8 cellular contexts compared by ENCODE assay signal in the genomic region with DNA sequence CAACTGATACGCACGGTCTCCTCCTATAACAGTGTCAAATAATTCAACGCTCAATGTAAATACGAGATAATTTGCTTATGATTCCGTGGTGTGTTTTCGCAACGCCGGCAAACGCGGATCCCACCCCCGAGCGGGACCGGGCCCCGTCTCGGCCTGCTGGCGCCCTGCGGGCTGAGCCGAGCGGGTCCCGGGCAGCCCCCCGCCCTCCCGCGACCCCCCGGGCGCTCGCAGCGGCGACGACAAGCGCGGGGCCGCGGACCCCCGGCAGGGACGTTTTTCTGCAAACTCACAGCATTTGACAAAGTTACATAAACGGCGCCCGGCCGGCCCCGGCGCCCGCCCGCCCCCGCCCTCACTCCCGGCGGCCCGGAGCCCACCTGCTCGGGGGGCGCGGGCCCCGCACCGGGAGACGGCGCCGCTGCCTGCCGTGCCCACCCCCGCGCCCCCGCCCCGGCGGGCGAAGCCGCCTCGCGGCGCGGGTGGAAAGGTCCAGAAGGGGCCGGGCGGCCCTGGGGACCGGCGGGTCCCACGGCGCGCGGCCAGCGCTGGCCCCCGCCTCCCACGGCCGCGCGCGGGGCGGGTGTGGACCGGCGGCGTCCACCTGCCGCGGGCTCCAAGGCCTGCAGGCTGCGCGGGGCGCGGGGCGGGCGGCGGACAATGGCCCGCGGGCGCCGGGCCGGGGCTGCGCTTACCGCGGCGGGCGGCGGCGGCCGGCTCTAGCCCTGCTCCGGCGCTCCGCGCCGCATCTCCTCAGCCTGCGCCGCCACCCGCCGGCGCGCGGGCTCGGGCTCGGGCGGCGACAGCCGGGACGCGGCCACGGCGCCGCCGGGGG. TPM values are rescaled to one million over a fixed set of nuclear protein-coding genes. Genes with fewer than 3 reads are reported as not detected.
DNase-seq lines count a peak whose midpoint lies in the region; ATAC-seq and TF ChIP-seq lines count a peak whose summit lies in the region.

No MANE protein-coding gene starts in this region.

- peak overlapping the region; percentile 92 for H3K4me2 ChIP-seq in IMR-90 (ENCODE audit: low read depth, low read length)

- POLR2A ChIA-PET in IMR-90 (lab: Charles Lee; ENCODE audit: unreplicated experiment): no interaction called here

- CTCF ChIA-PET in IMR-90 (lab: Yijun Ruan, JAX): no interaction called here

- H3K9me3 ChIP-seq in IMR-90 (ENCODE audit: control insufficient read depth, insufficient read depth, low read length): no peaks in the 10 kb centered on the region
- no peaks in the 10 kb centered on the region for H3K9me3 ChIP-seq in stomach

- peaks cover 41% of the 10 kb centered on the region for H3K4me1 Mint-ChIP-seq in activated naive CD8-positive, alpha-beta T cell treated with anti-CD3 and anti-CD28 coated beads, Interleukin-2, amount 50 U/mL, for 24 hours

- peak overlapping the region; percentile 87 for H3K4me3 Mint-ChIP-seq in activated naive CD8-positive, alpha-beta T cell treated with anti-CD3 and anti-CD28 coated beads, Interleukin-2, amount 50 U/mL, for 24 hours

- H3K27ac Mint-ChIP-seq in activated naive CD8-positive, alpha-beta T cell treated with anti-CD3 and anti-CD28 coated beads, Interleukin-2, amount 50 U/mL, for 24 hours: peak overlapping the region; percentile 96

- 0% methylated on average over 31 of the region's 131 CpGs; no CpG with 5 or more reads in 1 of the 2 experiments for WGBS in IMR-90 (ENCODE audit: extremely low coverage in 2 of 2, insufficient read length in 1 of 2), 2 experiments
- 0 to 2% (median 0%) methylated on average over 33 to 131 of the region's 131 CpGs for WGBS in stomach, 5 donors

- no peak for TF ChIP-seq EP300 in stomach (IDR thresholded peaks at IDR 0.05)

- ATAC-seq in IMR-90 (ENCODE audit: low read depth) (peak; percentile 1), GM21367 (IDR thresholded peaks at IDR 0.05; ENCODE audit: unreplicated experiment) (no peak)
- peak; percentile 0 for ATAC-seq in activated naive CD8-positive, alpha-beta T cell treated with anti-CD3 and anti-CD28 coated beads, Interleukin-2, amount 50 U/mL, for 24 hours

- H3K27me3 Mint-ChIP-seq in activated naive CD8-positive, alpha-beta T cell treated with anti-CD3 and anti-CD28 coated beads, Interleukin-2, amount 50 U/mL, for 24 hours: peaks cover 3% of the 10 kb centered on the region

- peak overlapping the region; percentile 53 for H3K4me3 ChIP-seq in IMR-90 (ENCODE audit: insufficient read depth, low read depth, low read length)
- H3K4me3 ChIP-seq in kidney epithelial cell (ENCODE audit: low read depth, low read length): peak overlapping the region; percentile 53
- peak overlapping the region; percentile 65 to 73 (median 70) for H3K4me3 ChIP-seq in stomach

- BruUV-seq in IMR-90 (replicated peaks; lab: Mats Ljungman, UMichigan): no TSS peak

- intact Hi-C loops in IMR-90 (cut with micrococcal nuclease): loop anchor here (2.0 to 10.0 kb wide), 4 partner anchors 71 to 595 kb away; no protein-coding TSS in a partner anchor
- intact Hi-C loops in stomach (cut with DNase I; ENCODE audit: low total_unique reads): no loop called here

- H3K27me3 ChIP-seq in IMR-90 (ENCODE audit: control insufficient read depth, insufficient read depth, low read length) (no peaks in the 10 kb centered on the region), kidney epithelial cell (ENCODE audit: control insufficient read depth, insufficient read depth, low read length) (no peaks in the 10 kb centered on the region), stomach (no peaks in the 10 kb centered on the region)

- no peak overlapping the region for H3K23ac ChIP-seq in IMR-90 (ENCODE audit: low read depth, low read length)

- H4K91ac ChIP-seq in IMR-90 (ENCODE audit: insufficient read depth, low read depth, low read length): no peak overlapping the region

- H2AK5ac ChIP-seq in IMR-90 (ENCODE audit: low read depth, low read length): no peak overlapping the region

- peaks cover 6 to 37% of the 10 kb centered on the region in 2 experiments; a peak in 3 of 4 replicates for H3K79me1 ChIP-seq in IMR-90 (ENCODE audit: low read depth in 1 of 2, low read length in 2 of 2)

- TF ChIP-seq CTCF in IMR-90 (conservative IDR thresholded peaks at IDR 0.05; ENCODE audit: low read depth, low read length): no peak
- TF ChIP-seq CTCF in kidney epithelial cell (IDR thresholded peaks at IDR 0.05; ENCODE audit: insufficient read depth, low read length, poor library complexity, severe bottlenecking): no peak
- no peak for TF ChIP-seq CTCF in stomach (IDR thresholded peaks at IDR 0.05)

- peak overlapping the region; percentile 89; the same call in 1 of the 2 replicates for H3K9ac ChIP-seq in IMR-90 (ENCODE audit: low read depth, low read length)

- H3K9me1 ChIP-seq in IMR-90 (ENCODE audit: insufficient read depth, low read length): peaks cover 8% of the 10 kb centered on the region

- H4K8ac ChIP-seq in IMR-90 (ENCODE audit: low read depth in 2 of 2, low read length in 2 of 2): no peak overlapping the region

- TF ChIP-seq RAD21 in IMR-90 (IDR thresholded peaks at IDR 0.05; ENCODE audit: low read length): no peak; the same call in 1 of the 2 replicates

- dilution Hi-C loops in IMR-90 (cut with HindIII; ENCODE audit: low sequenced_read_pairs, unreplicated experiment): no loop called here

- H3K9me3 Mint-ChIP-seq in activated naive CD8-positive, alpha-beta T cell treated with anti-CD3 and anti-CD28 coated beads, Interleukin-2, amount 50 U/mL, for 24 hours: no peaks in the 10 kb centered on the region

- H2AFZ ChIP-seq in IMR-90 (replicated peaks; ENCODE audit: low read length, poor library complexity): peak overlapping the region; percentile 86

- H2BK5ac ChIP-seq in IMR-90 (ENCODE audit: low read depth, low read length, poor library complexity, severe bottlenecking): peak overlapping the region; percentile 33

- H3K36me3 ChIP-seq in IMR-90 (ENCODE audit: control insufficient read depth, insufficient read depth, low read length): 0 out of 2 replicates have a peak, but pooled peaks cover 4% of the 10 kb centered on the region
- H3K36me3 ChIP-seq in kidney epithelial cell (ENCODE audit: control insufficient read depth, insufficient read depth, low read length): no peaks in the 10 kb centered on the region
- H3K36me3 ChIP-seq in stomach: no peaks in the 10 kb centered on the region

- no peak overlapping the region for H2BK120ac ChIP-seq in IMR-90 (ENCODE audit: low read depth, low read length)

- no peaks in the 10 kb centered on the region for H3K36me3 Mint-ChIP-seq in activated naive CD8-positive, alpha-beta T cell treated with anti-CD3 and anti-CD28 coated beads, Interleukin-2, amount 50 U/mL, for 24 hours (ENCODE audit: low read depth)

- H4K5ac ChIP-seq in IMR-90 (ENCODE audit: low read depth, low read length): no peak overlapping the region

- in situ Hi-C loops in IMR-90 (cut with MboI; ENCODE audit: low sequenced_read_pairs): loop anchor here (10.0 kb wide), 1 partner anchor 125 kb away; no protein-coding TSS in a partner anchor

- no peak overlapping the region for H3K14ac ChIP-seq in IMR-90 (replicated peaks; ENCODE audit: low read depth, low read length)

- H3K27ac ChIP-seq in IMR-90 (ENCODE audit: insufficient read depth, low read length) (peak overlapping the region; percentile 3; the same call in 1 of the 2 replicates), stomach (peak overlapping the region; percentile 38 to 100 (median 75))

- H3K4ac ChIP-seq in IMR-90 (ENCODE audit: low read depth, low read length): no peak overlapping the region

- H3K56ac ChIP-seq in IMR-90 (ENCODE audit: extremely low read depth, insufficient read depth, low read length): no peak overlapping the region

- no peak overlapping the region for H2BK20ac ChIP-seq in IMR-90 (ENCODE audit: low read depth, low read length)

- no peak overlapping the region for H2AK9ac ChIP-seq in IMR-90 (replicated peaks; ENCODE audit: low read depth, low read length, poor library complexity)

- no peak overlapping the region for H3K18ac ChIP-seq in IMR-90 (ENCODE audit: low read depth, low read length)

- DNase-seq in NCI-H2227 (lab: John Stamatoyannopoulos, UW; ENCODE audit: unreplicated experiment) (peak; percentile 68), NCI-H2227 treated with DMSO at 0.1 percent for 48 hours (lab: John Stamatoyannopoulos, UW) (no peak), IMR-90 (peak; percentile 36), kidney epithelial cell (ENCODE audit: low read depth) (no peak), stomach (no peak), SKM-1 (lab: John Stamatoyannopoulos, UW; ENCODE audit: unreplicated experiment) (no peak)
- peak; percentile 19 for DNase-seq in activated naive CD8-positive, alpha-beta T cell treated with anti-CD3 and anti-CD28 coated beads, Interleukin-2, amount 50 U/mL, for 24 hours

- TF ChIP-seq POLR2A in IMR-90 (IDR thresholded peaks at IDR 0.05; ENCODE audit: low read depth, low read length) (0 out of 2 replicates have a peak, but pooled peaks have one; percentile 21), stomach (IDR thresholded peaks at IDR 0.05) (no peak)

- peaks cover 21% of the 10 kb centered on the region for H4K20me1 ChIP-seq in IMR-90 (ENCODE audit: insufficient read depth, low read length)

- H3K4me1 ChIP-seq in IMR-90 (ENCODE audit: control insufficient read depth, insufficient read depth, low read length) (peaks cover 5% of the 10 kb centered on the region; the same call in 1 of the 2 replicates), stomach (peaks cover 11 to 56% (median 40%) of the 10 kb centered on the region in 4 donors)

- no peak overlapping the region for H2BK15ac ChIP-seq in IMR-90 (ENCODE audit: low read depth, low read length)

TF ChIP-seq in IMR-90, 13 proteins besides CTCF, POLR2A, EP300 and RAD21 (continues in another document):
- TF ChIP-seq CEBPB (IDR thresholded peaks at IDR 0.05; ENCODE audit: low read depth, low read length) (peak; percentile 60), MAFK (IDR thresholded peaks at IDR 0.05; ENCODE audit: low read depth, low read length) (no peak), SMC3 (IDR thresholded peaks at IDR 0.05; ENCODE audit: low read depth, low read length) (no peak), NFE2L2 (IDR thresholded peaks at IDR 0.05; ENCODE audit: low read depth, low read length) (no peak), FOS (IDR thresholded peaks at IDR 0.05; ENCODE audit: low read depth, low read length) (no peak), BHLHE40 (IDR thresholded peaks at IDR 0.05; ENCODE audit: low read depth, low read length) (no peak)

RNA-seq across cellular contexts. Expression of gene HDAC4, which starts 0.6 kb away (rescaled TPM):
- 3.3 and 7.2 TPM in 2 replicates for total RNA-seq in IMR-90 (2012; rRNA removed)
- 4.1 and 7.4 TPM in 2 replicates for polyA plus RNA-seq in IMR-90 (2012; rRNA removed)
- 1.3 and 7.1 TPM in 2 replicates for polyA plus RNA-seq in IMR-90 (2012; cell fraction: cytosol; rRNA removed)
- 24.5 and 34.9 TPM in 2 replicates for polyA plus RNA-seq in IMR-90 (2012; cell fraction: nucleus; rRNA removed; ENCODE audit: low replicate concordance)
- 6.8 and 7.8 TPM in 2 replicates for total RNA-seq in kidney epithelial cell
- total RNA-seq in stomach: 10 to 100 TPM; 22.8 to 98.8 (median 28.1) TPM
- polyA plus RNA-seq in stomach: 1 to 10 TPM; 1.7 to 3.7 (median 3.6) TPM

Comparison
In these comparisons a context has a peak if more than half of its experiments do, and no peak if none do; other contexts are left out.
1. DNase-seq: peak in NCI-H2227 (single experiment), IMR-90 (single experiment) and activated naive CD8-positive, alpha-beta T cell treated with anti-CD3 and anti-CD28 coated beads, Interleukin-2, amount 50 U/mL, for 24 hours (single experiment); none in NCI-H2227 treated with DMSO at 0.1 percent for 48 hours (single experiment), kidney epithelial cell (single experiment), stomach (single experiment) and SKM-1 (single experiment).
2. Peak in every context shown above with its lines, with median percentiles within 50 percentile points of each other: H3K4me3 ChIP-seq.